In genomic region chr1:145806408-145806807, GRCh38 we compare ENCODE assay signal across 20 cellular contexts. TPM values are rescaled to one million over a fixed set of nuclear protein-coding genes. Genes with fewer than 3 reads are reported as not detected.
DNase-seq lines count a peak whose midpoint lies in the region; ATAC-seq, FAIRE-seq and TF ChIP-seq lines count a peak whose summit lies in the region.
"Had no signal": no experiment of that assay in that cellular context is flagged by ENCODE, and none has a peak within 500 bp of the region (broad histone marks: within the 10 kb centered on the region; RNA-seq: fewer than 3 reads in every experiment).

No MANE protein-coding gene starts in this region.

- CTCF ChIA-PET in HEK293 (lab: Yijun Ruan, JAX): no interaction called here
- CTCF ChIA-PET in K562 (lab: Yijun Ruan, JAX; ENCODE audit: low intra/inter-chr PET ratio): no interaction called here

- H3K9me1 ChIP-seq in K562 (ENCODE audit: control insufficient read depth, insufficient read depth, low read length): no peaks in the 10 kb centered on the region

- DNase-seq in K562 (ENCODE audit: extremely low read depth in 1 of 4, low spot score in 3 of 4): no peak
- DNase-seq in nephron progenitor cell: no peak
- DNase-seq in activated CD8-positive, alpha-beta memory T cell treated with anti-CD3 and anti-CD28 coated beads, Interleukin-2, amount 50 U/mL, for 48 hours: no peak
- no peak for DNase-seq in chondrocyte (ENCODE audit: low spot score)
- DNase-seq: C1 segment of cervical spinal cord; Calu3; CD4-positive, alpha-beta memory T cell; COR-L47; DMS53; DMS79 treated with DMSO at 0.1 percent for 48 hours; GF-D8; GOT3; HFFc6 had no signal

- H3K36me3 ChIP-seq in HEK293 (ENCODE audit: control insufficient read depth in 2 of 2, insufficient read depth in 1 of 2, low read length in 2 of 2) (no peaks in the 10 kb centered on the region), K562 (ENCODE audit: control insufficient read depth, insufficient read depth, low read length) (peaks cover 6% of the 10 kb centered on the region; the same call in 2 of the 3 replicates)

- no peaks in the 10 kb centered on the region for H3K9me3 Mint-ChIP-seq in nephron progenitor cell
- no peaks in the 10 kb centered on the region for H3K9me3 Mint-ChIP-seq in chondrocyte (ENCODE audit: low read depth)
- H3K9me3 Mint-ChIP-seq: CD4-positive, alpha-beta memory T cell; HFFc6 had no signal

- H3K9ac ChIP-seq in K562 (ENCODE audit: insufficient read depth in 1 of 2, low read depth in 2 of 2, low read length in 2 of 2): no peak overlapping the region

- 0 out of 2 replicates have a peak, but pooled peaks cover 3% of the 10 kb centered on the region for H4K20me1 ChIP-seq in K562 (replicated peaks; ENCODE audit: control insufficient read depth, insufficient read depth, low read length)

- H3K4me1 Mint-ChIP-seq in nephron progenitor cell (peaks cover 16% of the 10 kb centered on the region), chondrocyte (ENCODE audit: low read depth) (peaks cover 44% of the 10 kb centered on the region)

- H3K79me2 ChIP-seq in K562 (ENCODE audit: control insufficient read depth, insufficient read depth, low read length): peaks cover 36% of the 10 kb centered on the region

- H3K27me3 ChIP-seq in K562 (ENCODE audit: control insufficient read depth in 2 of 2, insufficient read depth in 2 of 2, low read length in 2 of 2): no peaks in the 10 kb centered on the region

- H3K4me1 ChIP-seq in HEK293 (ENCODE audit: control insufficient read depth, insufficient read depth, low read length) (peaks cover 15% of the 10 kb centered on the region), K562 (replicated peaks in 1 of 2; ENCODE audit: control insufficient read depth in 2 of 2, insufficient read depth in 2 of 2, low read length in 2 of 2) (no peaks in the 10 kb centered on the region; a peak in 1 of 5 replicates)

- H3K27ac ChIP-seq in HEK293 (ENCODE audit: extremely low read depth, low read depth, low read length) (no peak overlapping the region), K562 (ENCODE audit: extremely low read depth, low read depth, low read length) (no peak overlapping the region)

- no peak overlapping the region for H2AFZ ChIP-seq in K562 (ENCODE audit: low read depth, low read length)

- no peak for TF ChIP-seq POLR2A in K562 (conservative IDR thresholded peaks at IDR 0.05)

- H3K4me3 Mint-ChIP-seq in nephron progenitor cell (no peak overlapping the region), chondrocyte (ENCODE audit: unreplicated experiment) (no peak overlapping the region)
- H3K4me3 Mint-ChIP-seq: CD4-positive, alpha-beta memory T cell; HFFc6 had no signal

- ATAC-seq in K562 (no peak), HG03280 (IDR thresholded peaks at IDR 0.05; ENCODE audit: unreplicated experiment) (no peak), HG03378 (IDR thresholded peaks at IDR 0.05; ENCODE audit: unreplicated experiment) (no peak)
- ATAC-seq: HCT116 had no signal

- FAIRE-seq in K562 (lab: Jason Lieb, UNC): no peak
- FAIRE-seq: GM12891, GM18507, H54 had no signal

- H3K4me2 ChIP-seq in K562 (ENCODE audit: insufficient read depth, low read length): no peak overlapping the region

- no TSS peak for BruUV-seq in K562 (replicated peaks; lab: Mats Ljungman, UMichigan)

- intact Hi-C loops in K562 (cut with micrococcal nuclease): no loop called here

- TF ChIP-seq RAD21 in K562 (CRISPR knock-in tag; conservative IDR thresholded peaks at IDR 0.05 in 1 of 2, IDR thresholded peaks at IDR 0.05 in 1 of 2): no peak

- H3K9me3 ChIP-seq in HEK293 (ENCODE audit: control insufficient read depth, insufficient read depth, low read depth, low read length) (no peaks in the 10 kb centered on the region), K562 (replicated peaks; ENCODE audit: control insufficient read depth, insufficient read depth, low read depth, low read length) (no peaks in the 10 kb centered on the region)

- H3K4me3 ChIP-seq in HEK293 (ENCODE audit: low read depth, low read length): no peak overlapping the region
- no peak overlapping the region for H3K4me3 ChIP-seq in K562

- 95% methylated on average over 4 of the region's 4 CpGs for WGBS in K562 (ENCODE audit: insufficient coverage, low coverage, missing lambda C conversion rate)

- POLR2A ChIA-PET in HEK293 (lab: Yijun Ruan, JAX): interaction anchor here (1.9 kb wide), 1 partner anchor 18 kb away, joined by 7 read pairs; the partner anchor contains the start of genes POLR3C and RNF115
- POLR2A ChIA-PET in K562 (lab: Yijun Ruan, JAX): interaction anchor here (1.1 kb wide), 1 partner anchor 53 kb away, joined by 3 read pairs; the partner anchor contains the start of gene PIAS3

- in situ Hi-C loops in K562 (cut with MboI): loop anchor here (10.0 kb wide), 1 partner anchor 312 kb away; no protein-coding TSS in a partner anchor

- H3K27me3 Mint-ChIP-seq in nephron progenitor cell (ENCODE audit: low read depth, poor library complexity) (no peaks in the 10 kb centered on the region), chondrocyte (ENCODE audit: low read depth) (no peaks in the 10 kb centered on the region)
- H3K27me3 Mint-ChIP-seq: CD4-positive, alpha-beta memory T cell had no signal

- H3K27ac Mint-ChIP-seq in nephron progenitor cell (peak overlapping the region; percentile 13), chondrocyte (ENCODE audit: unreplicated experiment) (no peak overlapping the region)
- H3K27ac Mint-ChIP-seq: HFFc6 had no signal

- no peak for TF ChIP-seq EP300 in K562 (IDR thresholded peaks at IDR 0.05; ENCODE audit: low read length)

- no peak for TF ChIP-seq CTCF in HEK293 (tag by site-specific recombination; IDR thresholded peaks at IDR 0.05)
- no peak for TF ChIP-seq CTCF in K562 (IDR thresholded peaks at IDR 0.05 in 2 of 3, conservative IDR thresholded peaks at IDR 0.05 in 1 of 3; ENCODE audit: insufficient read depth in 2 of 3, low read depth in 1 of 3, low read length in 3 of 3)
- TF ChIP-seq CTCF in nephron progenitor cell (IDR thresholded peaks at IDR 0.05): no peak
- no peak for TF ChIP-seq CTCF in chondrocyte (IDR thresholded peaks at IDR 0.05)

- H3K36me3 Mint-ChIP-seq in nephron progenitor cell (ENCODE audit: low read depth) (peaks cover 20% of the 10 kb centered on the region), chondrocyte (ENCODE audit: low read depth) (peaks cover 2% of the 10 kb centered on the region)

RNA-seq across cellular contexts. Expression of gene RNF115, which starts 17.5 kb away (rescaled TPM):
- total RNA-seq in K562 (2011; cell fraction: chromatin; rRNA removed; ENCODE audit: low replicate concordance): 11.8 and 34.8 TPM in 2 replicates
- total RNA-seq in K562 (2011; cell fraction: nucleolus; rRNA removed): 5.8 and 7.8 TPM in 2 replicates
- total RNA-seq in K562 (2011; cell fraction: nucleoplasm; rRNA removed): 12.8 and 21.9 TPM in 2 replicates
- total RNA-seq in K562 (2014; rRNA removed) (8.4 and 8.8 TPM in 2 replicates), K562 (2014; rRNA removed; fragmentation: Illumina TruSeq; extraction: Trizol) (12.5 and 13.6 TPM in 2 replicates), K562 (2015; rRNA removed; fragmentation: Illumina TruSeq; extraction: Trizol) (11.5 and 12.3 TPM in 2 replicates), K562 (2021) (9.5 and 10.2 TPM in 2 replicates), chondrocyte (12.7 to 16.4 TPM (median 13.0 TPM) in 3 replicates)
- polyA plus RNA-seq in K562 (2011; rRNA removed) (12.1 and 14.3 TPM in 2 replicates), K562 (2014; fragmentation: Illumina TruSeq; extraction: Trizol) (8.4 and 9.9 TPM in 2 replicates), K562 (2014; fragmentation: Nextera tagmentation; extraction: Ambion mirVana) (1 to 10 TPM; 1.9 to 2.0 TPM), K562 (2014; rRNA removed) (6.9 and 7.8 TPM in 2 replicates)
- 3.6 and 6.3 TPM in 2 replicates for polyA plus RNA-seq in K562 (2011; cell fraction: cytosol; rRNA removed)
- 7.5 and 9.1 TPM in 2 replicates for polyA plus RNA-seq in K562 (2011; cell fraction: nucleus; rRNA removed)
- polyA plus RNA-seq in K562 (2012): 6.5 and 10.6 TPM in 2 replicates
- polyA minus RNA-seq in K562 (2011; rRNA and poly(A)+ RNA removed): 13.8 and 15.8 TPM in 2 replicates
- polyA minus RNA-seq in K562 (2011; cell fraction: cytosol; rRNA and poly(A)+ RNA removed): 2.5 and 3.6 TPM in 2 replicates
- 4.0 and 6.6 TPM in 2 replicates for polyA minus RNA-seq in K562 (2011; cell fraction: nucleus; rRNA and poly(A)+ RNA removed)

RNA-seq across cellular contexts. Expression of gene POLR3C, which starts 17.6 kb away (rescaled TPM):
- 37.8 and 57.1 TPM in 2 replicates for total RNA-seq in K562 (2011; cell fraction: chromatin; rRNA removed; ENCODE audit: low replicate concordance)
- 31.2 and 31.5 TPM in 2 replicates for total RNA-seq in K562 (2011; cell fraction: nucleolus; rRNA removed)
- 25.9 and 26.0 TPM in 2 replicates for total RNA-seq in K562 (2011; cell fraction: nucleoplasm; rRNA removed)
- 42.0 and 44.8 TPM in 2 replicates for total RNA-seq in K562 (2014; rRNA removed)
- total RNA-seq in K562 (2014; rRNA removed; fragmentation: Illumina TruSeq; extraction: Trizol): 50.7 and 53.9 TPM in 2 replicates
- total RNA-seq in K562 (2015; rRNA removed; fragmentation: Illumina TruSeq; extraction: Trizol): 54.6 and 56.8 TPM in 2 replicates
- 45.2 and 46.0 TPM in 2 replicates for total RNA-seq in K562 (2021)
- 31.5 and 42.9 TPM in 2 replicates for polyA plus RNA-seq in K562 (2011; rRNA removed)
- 37.4 and 40.8 TPM in 2 replicates for polyA plus RNA-seq in K562 (2011; cell fraction: cytosol; rRNA removed)
- 36.4 and 38.6 TPM in 2 replicates for polyA plus RNA-seq in K562 (2011; cell fraction: nucleus; rRNA removed)
- polyA plus RNA-seq in K562 (2012): 40.1 and 47.0 TPM in 2 replicates
- 58.1 and 64.1 TPM in 2 replicates for polyA plus RNA-seq in K562 (2014; fragmentation: Illumina TruSeq; extraction: Trizol)
- polyA plus RNA-seq in K562 (2014; fragmentation: Nextera tagmentation; extraction: Ambion mirVana): 10 to 100 TPM; 19.7 to 49.9 TPM
- polyA plus RNA-seq in K562 (2014; rRNA removed): 36.9 and 43.5 TPM in 2 replicates
- 66.4 and 95.6 TPM in 2 replicates for polyA minus RNA-seq in K562 (2011; rRNA and poly(A)+ RNA removed)
- 19.7 and 30.7 TPM in 2 replicates for polyA minus RNA-seq in K562 (2011; cell fraction: cytosol; rRNA and poly(A)+ RNA removed)
- 18.6 and 33.4 TPM in 2 replicates for polyA minus RNA-seq in K562 (2011; cell fraction: nucleus; rRNA and poly(A)+ RNA removed)
- 28.3 to 31.3 TPM (median 30.7 TPM) in 3 replicates for total RNA-seq in chondrocyte

RNA-seq across cellular contexts. Expression of gene NUDT17, which starts 39.0 kb away (rescaled TPM):
- total RNA-seq in K562 (2011; cell fraction: chromatin; rRNA removed; ENCODE audit: low replicate concordance): 6.2 and 12.7 TPM in 2 replicates
- 9.2 and 11.2 TPM in 2 replicates for total RNA-seq in K562 (2011; cell fraction: nucleolus; rRNA removed)
- total RNA-seq in K562 (2011; cell fraction: nucleoplasm; rRNA removed): 8.9 and 9.3 TPM in 2 replicates
- total RNA-seq in K562 (2014; rRNA removed) (6.8 and 9.9 TPM in 2 replicates), K562 (2014; rRNA removed; fragmentation: Illumina TruSeq; extraction: Trizol) (4.5 and 5.5 TPM in 2 replicates), K562 (2015; rRNA removed; fragmentation: Illumina TruSeq; extraction: Trizol) (4.2 and 5.2 TPM in 2 replicates), K562 (2021) (6.1 and 7.2 TPM in 2 replicates), chondrocyte (3.8 to 7.3 TPM (median 6.5 TPM) in 3 replicates)
- polyA plus RNA-seq in K562 (2011; rRNA removed) (10.0 and 11.4 TPM in 2 replicates), K562 (2014; fragmentation: Illumina TruSeq; extraction: Trizol) (7.6 and 8.3 TPM in 2 replicates), K562 (2014; fragmentation: Nextera tagmentation; extraction: Ambion mirVana) (1 to 10 TPM; 2.1 to 3.1 TPM), K562 (2014; rRNA removed) (7.8 and 10.7 TPM in 2 replicates)
- polyA plus RNA-seq in K562 (2011; cell fraction: cytosol; rRNA removed): 12.3 and 14.2 TPM in 2 replicates
- polyA plus RNA-seq in K562 (2011; cell fraction: nucleus; rRNA removed): 23.3 and 33.1 TPM in 2 replicates
- 7.8 and 14.5 TPM in 2 replicates for polyA plus RNA-seq in K562 (2012)
- polyA minus RNA-seq in K562 (2011; rRNA and poly(A)+ RNA removed): 2.7 and 3.4 TPM in 2 replicates
- polyA minus RNA-seq in K562 (2011; cell fraction: cytosol; rRNA and poly(A)+ RNA removed): 2.9 and 5.9 TPM in 2 replicates
- 2.7 and 3.3 TPM in 2 replicates for polyA minus RNA-seq in K562 (2011; cell fraction: nucleus; rRNA and poly(A)+ RNA removed)

RNA-seq across cellular contexts. Expression of gene PIAS3, which starts 52.5 kb away (rescaled TPM):
- 64.2 and 113 TPM in 2 replicates for total RNA-seq in K562 (2011; cell fraction: chromatin; rRNA removed; ENCODE audit: low replicate concordance)
- 40.4 and 44.0 TPM in 2 replicates for total RNA-seq in K562 (2011; cell fraction: nucleolus; rRNA removed)
- total RNA-seq in K562 (2011; cell fraction: nucleoplasm; rRNA removed): 64.8 and 79.1 TPM in 2 replicates
- total RNA-seq in K562 (2014; rRNA removed): 7.9 and 10.4 TPM in 2 replicates
- total RNA-seq in K562 (2014; rRNA removed; fragmentation: Illumina TruSeq; extraction: Trizol): 6.0 and 6.9 TPM in 2 replicates
- 7.4 and 7.5 TPM in 2 replicates for total RNA-seq in K562 (2015; rRNA removed; fragmentation: Illumina TruSeq; extraction: Trizol)
- 15.7 and 17.7 TPM in 2 replicates for total RNA-seq in K562 (2021)
- polyA plus RNA-seq in K562 (2011; rRNA removed): 8.5 and 16.5 TPM in 2 replicates
- polyA plus RNA-seq in K562 (2011; cell fraction: cytosol; rRNA removed): 14.3 and 15.1 TPM in 2 replicates
- polyA plus RNA-seq in K562 (2011; cell fraction: nucleus; rRNA removed): 72.5 and 78.3 TPM in 2 replicates
- 16.7 and 21.4 TPM in 2 replicates for polyA plus RNA-seq in K562 (2012)
- 22.6 and 25.6 TPM in 2 replicates for polyA plus RNA-seq in K562 (2014; fragmentation: Illumina TruSeq; extraction: Trizol)
- polyA plus RNA-seq in K562 (2014; fragmentation: Nextera tagmentation; extraction: Ambion mirVana): 1 to 10 TPM; 1.1 to 1.5 TPM
- polyA plus RNA-seq in K562 (2014; rRNA removed): 14.3 and 16.2 TPM in 2 replicates
- polyA minus RNA-seq in K562 (2011; rRNA and poly(A)+ RNA removed): 6.3 and 7.1 TPM in 2 replicates
- 10.6 and 12.4 TPM in 2 replicates for polyA minus RNA-seq in K562 (2011; cell fraction: cytosol; rRNA and poly(A)+ RNA removed)
- 10.9 and 17.9 TPM in 2 replicates for polyA minus RNA-seq in K562 (2011; cell fraction: nucleus; rRNA and poly(A)+ RNA removed)
- 57.1 to 58.5 TPM (median 57.1 TPM) in 3 replicates for total RNA-seq in chondrocyte

Comparison
In these comparisons a context has a peak if more than half of its experiments do, and no peak if none do; other contexts are left out.
1. Of the 44 proteins assayed by ChIP-seq in both K562 and HEK293: peak only in K562: none; only in HEK293: PRDM10 and SETDB1; in both: none; in neither: 42.